ENCODE assay signal across 9 cellular contexts in the genomic region with DNA sequence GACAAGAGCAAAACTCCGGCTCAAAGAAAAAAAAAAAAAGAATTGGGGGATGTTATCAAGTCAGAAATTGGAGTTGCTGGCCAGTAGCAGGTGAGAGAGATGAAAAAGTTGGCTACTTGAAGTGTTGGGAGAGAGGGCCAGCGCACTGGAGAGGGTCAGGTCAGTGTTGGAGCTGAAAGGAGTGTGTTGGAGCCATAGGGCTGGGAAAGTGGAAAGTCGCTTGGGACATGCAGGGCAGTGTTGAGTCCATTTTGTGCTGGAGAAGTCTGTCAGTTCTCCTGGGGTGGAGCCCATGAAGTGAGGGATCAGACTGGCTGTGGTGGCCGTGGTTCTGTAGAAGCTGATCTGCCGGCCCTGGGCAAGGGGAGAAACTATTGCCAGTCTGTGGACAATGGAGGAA. TPM values are rescaled to one million over a fixed set of nuclear protein-coding genes. Genes with fewer than 3 reads are reported as not detected.
DNase-seq lines count a peak whose midpoint lies in the region; ATAC-seq and TF ChIP-seq lines count a peak whose summit lies in the region.
"Had no signal": no experiment of that assay in that cellular context is flagged by ENCODE, and none has a peak within 500 bp of the region (broad histone marks: within the 10 kb centered on the region; RNA-seq: fewer than 3 reads in every experiment).

No MANE protein-coding gene starts in this region.

- H3K27ac ChIP-seq in RWPE1 (peak overlapping the region; percentile 93), skeletal muscle tissue (ENCODE audit: low read depth, low read length) (no peak overlapping the region)

- H3K4me1 ChIP-seq in skeletal muscle tissue (ENCODE audit: control insufficient read depth in 3 of 3, insufficient read depth in 3 of 3, low read length in 3 of 3): peaks cover 72 to 79% (median 72%) of the 10 kb centered on the region in 3 donors

- no peak for ATAC-seq in activated CD4-positive, alpha-beta T cell treated with anti-CD3 and anti-CD28 coated beads for 36 hours
- ATAC-seq in HG02623 (IDR thresholded peaks at IDR 0.05; ENCODE audit: unreplicated experiment) (no peak), HG03159 (IDR thresholded peaks at IDR 0.05; ENCODE audit: unreplicated experiment) (no peak)

- H3K4me1 Mint-ChIP-seq in activated CD4-positive, alpha-beta T cell treated with anti-CD3 and anti-CD28 coated beads for 36 hours: peaks cover 61% of the 10 kb centered on the region
- peaks cover 40% of the 10 kb centered on the region for H3K4me1 Mint-ChIP-seq in endothelial cell (ENCODE audit: unreplicated experiment)

- intact Hi-C loops in activated CD4-positive, alpha-beta T cell treated with anti-CD3 and anti-CD28 coated beads for 36 hours (cut with DNase I, micrococcal nuclease): loop anchor here (5.0 kb wide), 4 partner anchors 33 to 1253 kb away; partner anchors contain the start of genes POLR1G (in 1 of the 2), PPM1N (in 1 of the 2), PPP1R13L (in 1 of the 2) and PPP5C (in 1 of the 2)

- TF ChIP-seq CTCF in RWPE1 (conservative IDR thresholded peaks at IDR 0.05; ENCODE audit: low read depth): no peak
- no peak for TF ChIP-seq CTCF in endothelial cell (IDR thresholded peaks at IDR 0.05; ENCODE audit: unreplicated experiment)

- in situ Hi-C loops in KBM-7 (cut with MboI; ENCODE audit: low pct_unique_long_range_greater_than_20kb, low sequenced_read_pairs): no loop called here

- peaks cover 26% of the 10 kb centered on the region for H3K36me3 Mint-ChIP-seq in activated CD4-positive, alpha-beta T cell treated with anti-CD3 and anti-CD28 coated beads for 36 hours (ENCODE audit: low read depth)
- peaks cover 30% of the 10 kb centered on the region for H3K36me3 Mint-ChIP-seq in endothelial cell (ENCODE audit: low read depth, unreplicated experiment)

- H3K27ac Mint-ChIP-seq in activated CD4-positive, alpha-beta T cell treated with anti-CD3 and anti-CD28 coated beads for 36 hours: peak overlapping the region; percentile 23
- peak overlapping the region; percentile 90 for H3K27ac Mint-ChIP-seq in endothelial cell (ENCODE audit: unreplicated experiment)

- H3K9me3 ChIP-seq in skeletal muscle tissue (ENCODE audit: control insufficient read depth in 3 of 3, low read length in 3 of 3): no peaks in the 10 kb centered on the region

- CTCF ChIA-PET in activated CD4-positive, alpha-beta T cell treated with anti-CD3 and anti-CD28 coated beads for 36 hours (lab: Charles Lee): no interaction called here
- CTCF ChIA-PET in RWPE1 (lab: Yijun Ruan, JAX): interaction anchor here (0.6 to 1.2 kb wide), 2 partner anchors 35 to 41 kb away, joined by 4 to 6 read pairs; no protein-coding TSS in a partner anchor

- H3K27me3 Mint-ChIP-seq in activated CD4-positive, alpha-beta T cell treated with anti-CD3 and anti-CD28 coated beads for 36 hours: no peaks in the 10 kb centered on the region
- peaks cover 22% of the 10 kb centered on the region for H3K27me3 Mint-ChIP-seq in endothelial cell (ENCODE audit: unreplicated experiment)

- H3K4me3 Mint-ChIP-seq in activated CD4-positive, alpha-beta T cell treated with anti-CD3 and anti-CD28 coated beads for 36 hours: peak overlapping the region; percentile 89
- H3K4me3 Mint-ChIP-seq in endothelial cell (ENCODE audit: unreplicated experiment): peak overlapping the region; percentile 97

- no peaks in the 10 kb centered on the region for H3K27me3 ChIP-seq in skeletal muscle tissue (ENCODE audit: control insufficient read depth in 3 of 3, insufficient read depth in 3 of 3, low read length in 3 of 3)

- DNase-seq in activated CD4-positive, alpha-beta T cell treated with anti-CD3 and anti-CD28 coated beads for 36 hours: no peak
- no peak for DNase-seq in activated CD4-positive, alpha-beta T cell treated with anti-CD3 and anti-CD28 coated beads, Interleukin-2, amount 50 U/mL, for 4 hours
- no peak for DNase-seq in RWPE1 (ENCODE audit: low spot score)
- no peak for DNase-seq in endothelial cell (ENCODE audit: low spot score)
- no peak for DNase-seq in KBM-7
- DNase-seq: nucleus accumbens had no signal

- H3K9ac ChIP-seq in skeletal muscle tissue (ENCODE audit: low read depth in 1 of 3, low read length in 3 of 3): peak overlapping the region; percentile 47 to 96 (median 91)

- POLR2A ChIA-PET in activated CD4-positive, alpha-beta T cell treated with anti-CD3 and anti-CD28 coated beads for 36 hours (lab: Charles Lee): no interaction called here
- POLR2A ChIA-PET in RWPE1 (lab: Yijun Ruan, JAX; ENCODE audit: low non-redundant PET): no interaction called here

- H3K36me3 ChIP-seq in skeletal muscle tissue (ENCODE audit: control insufficient read depth in 3 of 3, insufficient read depth in 3 of 3, low read length in 3 of 3): peaks cover 2 to 11% (median 6%) of the 10 kb centered on the region in 3 donors

- no peaks in the 10 kb centered on the region for H3K9me3 Mint-ChIP-seq in activated CD4-positive, alpha-beta T cell treated with anti-CD3 and anti-CD28 coated beads for 36 hours (ENCODE audit: low read depth)
- H3K9me3 Mint-ChIP-seq in endothelial cell (ENCODE audit: unreplicated experiment): no peaks in the 10 kb centered on the region

- peak overlapping the region; percentile 27 to 90 (median 35) for H3K4me3 ChIP-seq in skeletal muscle tissue (ENCODE audit: low read length in 3 of 3)

RNA-seq across cellular contexts. Expression of gene PPP1R37, which starts 1.7 kb away (rescaled TPM):
- total RNA-seq in activated CD4-positive, alpha-beta T cell treated with anti-CD3 and anti-CD28 coated beads for 36 hours: 10 to 100 TPM; 12.5 to 14.1 TPM
- total RNA-seq in endothelial cell (ENCODE audit: unreplicated experiment) (34.7 TPM), skeletal muscle tissue (16.2 TPM)

RNA-seq across cellular contexts. Expression of gene GEMIN7, which starts 15.6 kb away (rescaled TPM):
- 10 to 100 TPM; 35.4 to 35.5 TPM for total RNA-seq in activated CD4-positive, alpha-beta T cell treated with anti-CD3 and anti-CD28 coated beads for 36 hours
- total RNA-seq in endothelial cell (ENCODE audit: unreplicated experiment) (30.8 TPM), skeletal muscle tissue (16.7 TPM)

RNA-seq across cellular contexts. Expression of gene ZNF296, which starts 18.4 kb away (rescaled TPM):
- total RNA-seq in activated CD4-positive, alpha-beta T cell treated with anti-CD3 and anti-CD28 coated beads for 36 hours: 1 to 10 TPM; 3.1 to 4.8 TPM
- total RNA-seq in endothelial cell (ENCODE audit: unreplicated experiment): 0.54 TPM
- total RNA-seq in skeletal muscle tissue: not detected

RNA-seq across cellular contexts. Expression of gene CLASRP, which starts 55.9 kb away (rescaled TPM):
- 100 to 1,000 TPM; 101 to 103 TPM for total RNA-seq in activated CD4-positive, alpha-beta T cell treated with anti-CD3 and anti-CD28 coated beads for 36 hours
- total RNA-seq in endothelial cell (ENCODE audit: unreplicated experiment) (72.2 TPM), skeletal muscle tissue (7.8 TPM)
